20 cellular contexts compared by ENCODE assay signal in genomic region chrX:140480765-140481164, GRCh38.
DNase-seq lines count a peak whose midpoint lies in the region; ATAC-seq, FAIRE-seq and TF ChIP-seq lines count a peak whose summit lies in the region.
"Had no signal": no experiment of that assay in that cellular context is flagged by ENCODE, and none has a peak within 500 bp of the region (broad histone marks: within the 10 kb centered on the region; RNA-seq: fewer than 3 reads in every experiment).

No MANE protein-coding gene starts in this region.

- H3K27ac Mint-ChIP-seq in activated naive CD8-positive, alpha-beta T cell treated with anti-CD3 and anti-CD28 coated beads, Interleukin-2, amount 50 U/mL, for 24 hours = no peak overlapping the region

- no peaks in the 10 kb centered on the region for H3K36me3 Mint-ChIP-seq in activated naive CD8-positive, alpha-beta T cell treated with anti-CD3 and anti-CD28 coated beads, Interleukin-2, amount 50 U/mL, for 24 hours (ENCODE audit: low read depth)

- H3K27ac ChIP-seq in HEK293 (ENCODE audit: extremely low read depth, low read depth, low read length) = peak overlapping the region; percentile 86

- no peaks in the 10 kb centered on the region; the same call in 1 of the 2 replicates for H3K9me3 ChIP-seq in HEK293 (ENCODE audit: control insufficient read depth, insufficient read depth, low read depth, low read length)

- no peak overlapping the region for H3K4me3 ChIP-seq in HEK293 (ENCODE audit: low read depth, low read length)

- no peak overlapping the region for H3K4me3 Mint-ChIP-seq in activated naive CD8-positive, alpha-beta T cell treated with anti-CD3 and anti-CD28 coated beads, Interleukin-2, amount 50 U/mL, for 24 hours
- H3K4me3 Mint-ChIP-seq: CD4-positive, CD25-positive, alpha-beta regulatory T cell had no signal

- CTCF ChIA-PET in HEK293 (lab: Yijun Ruan, JAX) = no interaction called here

- no peak for ATAC-seq in activated naive CD8-positive, alpha-beta T cell treated with anti-CD3 and anti-CD28 coated beads, Interleukin-2, amount 50 U/mL, for 24 hours
- ATAC-seq in HG03378 (IDR thresholded peaks at IDR 0.05; ENCODE audit: unreplicated experiment) = no peak

- DNase-seq in T1000 (lab: John Stamatoyannopoulos, UW) (peak; percentile 9), iris pigment epithelial cell (ENCODE audit: low read depth) (peak; percentile 42), urothelium cell line (ENCODE audit: low spot score) (peak; percentile 9), NCI-H510A (lab: John Stamatoyannopoulos, UW) (no peak)
- no peak for DNase-seq in activated naive CD8-positive, alpha-beta T cell treated with anti-CD3 and anti-CD28 coated beads, Interleukin-2, amount 50 U/mL, for 24 hours
- DNase-seq: CD4-positive, CD25-positive, alpha-beta regulatory T cell; KG1; NCI-H1694; NCI-H2081; NCI-H2171; NCI-H345; NCI-H524 treated with DMSO at 0.1 percent for 48 hours; Right ventricle myocardium superior; SW 1271 had no signal

- no peaks in the 10 kb centered on the region for H3K27me3 Mint-ChIP-seq in activated naive CD8-positive, alpha-beta T cell treated with anti-CD3 and anti-CD28 coated beads, Interleukin-2, amount 50 U/mL, for 24 hours
- H3K27me3 Mint-ChIP-seq: CD4-positive, CD25-positive, alpha-beta regulatory T cell had no signal

- H3K36me3 ChIP-seq in HEK293 (ENCODE audit: control insufficient read depth in 2 of 2, insufficient read depth in 1 of 2, low read length in 2 of 2) = no peaks in the 10 kb centered on the region

- POLR2A ChIA-PET in HEK293 (lab: Yijun Ruan, JAX) = interaction anchor here (1.3 kb wide), 1 partner anchor 27 kb away, joined by 10 read pairs; no protein-coding TSS in a partner anchor

- no peak for TF ChIP-seq CTCF in HEK293 (tag by site-specific recombination; IDR thresholded peaks at IDR 0.05)

- H3K9me3 Mint-ChIP-seq in activated naive CD8-positive, alpha-beta T cell treated with anti-CD3 and anti-CD28 coated beads, Interleukin-2, amount 50 U/mL, for 24 hours = peaks cover 1% of the 10 kb centered on the region

- no peak for FAIRE-seq in urothelium cell line (lab: Jason Lieb, UNC)
- FAIRE-seq: GM19239, H1, HTR-8/SVneo, RCC 7860 had no signal

- no peaks in the 10 kb centered on the region for H3K4me1 Mint-ChIP-seq in activated naive CD8-positive, alpha-beta T cell treated with anti-CD3 and anti-CD28 coated beads, Interleukin-2, amount 50 U/mL, for 24 hours
- H3K4me1 Mint-ChIP-seq: CD4-positive, CD25-positive, alpha-beta regulatory T cell had no signal

- peaks cover 20% of the 10 kb centered on the region for H3K4me1 ChIP-seq in HEK293 (ENCODE audit: control insufficient read depth, insufficient read depth, low read length)

TF ChIP-seq in HEK293, 187 proteins besides CTCF, POLR2A, EP300 and RAD21 (continues in another document):
- TF ChIP-seq GLIS1 (tag by site-specific recombination; IDR thresholded peaks at IDR 0.05) (peak; percentile 80), ZNF324 (tag by site-specific recombination; IDR thresholded peaks at IDR 0.05) (no peak), REST (tag by site-specific recombination; IDR thresholded peaks at IDR 0.05) (no peak), ZNF280D (tag by site-specific recombination; IDR thresholded peaks at IDR 0.05) (no peak), ZNF174 (tag by site-specific recombination; IDR thresholded peaks at IDR 0.05) (no peak), ZNF645 (tag by site-specific recombination; IDR thresholded peaks at IDR 0.05) (no peak), ZNF488 (tag by site-specific recombination; IDR thresholded peaks at IDR 0.05) (no peak), ZBTB1 (tag by site-specific recombination; IDR thresholded peaks at IDR 0.05) (no peak), ZNF148 (tag by site-specific recombination; IDR thresholded peaks at IDR 0.05; ENCODE audit: borderline replicate concordance) (no peak), ZNF426 (tag by site-specific recombination; IDR thresholded peaks at IDR 0.05) (no peak), ZSCAN30 (tag by site-specific recombination; IDR thresholded peaks at IDR 0.05) (no peak), WT1 (tag by site-specific recombination; IDR thresholded peaks at IDR 0.05) (0 out of 2 replicates have a peak, but pooled peaks have one; percentile 49), ZNF555 (tag by site-specific recombination; conservative IDR thresholded peaks at IDR 0.05) (no peak)

Comparison
In these comparisons a context has a peak if more than half of its experiments do, and no peak if none do; other contexts are left out.
1. DNase-seq: peak in T1000 (single experiment), iris pigment epithelial cell (single experiment) and urothelium cell line (single experiment); none in activated naive CD8-positive, alpha-beta T cell treated with anti-CD3 and anti-CD28 coated beads, Interleukin-2, amount 50 U/mL, for 24 hours (single experiment) and NCI-H510A (single experiment).